Comparison of ENCODE assay signal across 8 cellular contexts in genomic region chr17:11997972-11998233, GRCh38.
DNase-seq lines count a peak whose midpoint lies in the region; TF ChIP-seq lines count a peak whose summit lies in the region.

No MANE protein-coding gene starts in this region.

- H2AFZ ChIP-seq in ACC112 (ENCODE audit: low read length, unreplicated experiment): peak overlapping the region; percentile 99

- H3K4me1 ChIP-seq in ACC112 (ENCODE audit: control insufficient read depth, insufficient read depth, low read length, unreplicated experiment) (no peaks in the 10 kb centered on the region), muscle layer of duodenum (ENCODE audit: control insufficient read depth in 1 of 2, insufficient read depth in 2 of 2, low read length in 2 of 2) (peaks cover 0 to 7% of the 10 kb centered on the region in 2 donors)

- CTCF ChIA-PET in HEK293T (lab: Yijun Ruan, JAX): interaction anchor here (2.2 kb wide), 1 partner anchor 12 kb away, joined by 7 read pairs; no protein-coding TSS in a partner anchor

- H3K79me2 ChIP-seq in ACC112 (ENCODE audit: control insufficient read depth, insufficient read depth, low read length, unreplicated experiment): peaks cover 4% of the 10 kb centered on the region

- H3K4me3 ChIP-seq in ACC112 (ENCODE audit: low read depth, low read length) (peak overlapping the region; percentile 82), HL-60 (replicated peaks; ENCODE audit: insufficient read depth, low read length) (peak overlapping the region; percentile 57), cardiac fibroblast (replicated peaks in 1 of 2; ENCODE audit: low read depth in 2 of 2, low read length in 2 of 2) (peak overlapping the region; percentile 64 to 68), muscle layer of duodenum (ENCODE audit: low read depth in 1 of 2, low read length in 2 of 2) (peak overlapping the region; percentile 75 to 87)

- H3K27ac ChIP-seq in ACC112 (ENCODE audit: low read depth, low read length): peak overlapping the region; percentile 39; the same call in 1 of the 2 replicates
- peak overlapping the region; percentile 64 for H3K27ac ChIP-seq in HL-60 (replicated peaks)
- peak overlapping the region; percentile 77 for H3K27ac ChIP-seq in muscle layer of duodenum (ENCODE audit: low read length)

- DNase-seq in HL-60 (ENCODE audit: low read depth in 1 of 2, low spot score in 1 of 2): no peak
- no peak for DNase-seq in cardiac fibroblast (ENCODE audit: low read depth in 2 of 2)
- no peak for DNase-seq in HEK293T (ENCODE audit: extremely low spot score)
- no peak for DNase-seq in kidney glomerular epithelial cell (lab: John Stamatoyannopoulos, UW)
- no peak for DNase-seq in NCI-H526 (lab: John Stamatoyannopoulos, UW)
- no peak for DNase-seq in NOMO-1 treated with dmso at 0.1 percent for 144 hours (lab: John Stamatoyannopoulos, UW; ENCODE audit: unreplicated experiment)

- TF ChIP-seq CTCF in HL-60 (IDR thresholded peaks at IDR 0.05; ENCODE audit: insufficient read depth, low read length): no peak
- no peak for TF ChIP-seq CTCF in cardiac fibroblast (IDR thresholded peaks at IDR 0.05; ENCODE audit: low read depth, low read length)

- H3K27me3 ChIP-seq in ACC112 (ENCODE audit: insufficient read depth, low read length) (no peaks in the 10 kb centered on the region), HL-60 (ENCODE audit: insufficient read depth, poor library complexity, severe bottlenecking) (no peaks in the 10 kb centered on the region), muscle layer of duodenum (ENCODE audit: low read depth, low read length) (no peaks in the 10 kb centered on the region)

- H3K36me3 ChIP-seq in ACC112 (ENCODE audit: insufficient read depth, low read length): no peaks in the 10 kb centered on the region
- no peaks in the 10 kb centered on the region for H3K36me3 ChIP-seq in muscle layer of duodenum (ENCODE audit: control insufficient read depth in 1 of 2, insufficient read depth in 2 of 2, low read length in 2 of 2)

- no peaks in the 10 kb centered on the region for H3K9me3 ChIP-seq in muscle layer of duodenum (ENCODE audit: control insufficient read depth in 1 of 2, low read length in 2 of 2)

- POLR2A ChIA-PET in HEK293T (lab: Yijun Ruan, JAX): interaction anchor here (0.6 to 4.1 kb wide), 13 partner anchors 10 to 86 kb away, joined by 3 to 88 read pairs (median 8); partner anchors contain the start of gene MAP2K4

TF ChIP-seq in HEK293T, 16 proteins besides CTCF, POLR2A, EP300 and RAD21:
- TF ChIP-seq NFRKB (IDR thresholded peaks at IDR 0.05): no peak
- TF ChIP-seq ZNF384 (IDR thresholded peaks at IDR 0.05): no peak
- no peak for TF ChIP-seq LEF1 (IDR thresholded peaks at IDR 0.05; ENCODE audit: borderline replicate concordance)
- TF ChIP-seq TARDBP (IDR thresholded peaks at IDR 0.05): no peak
- TF ChIP-seq FOXM1 (IDR thresholded peaks at IDR 0.05; ENCODE audit: borderline replicate concordance): no peak
- no peak for TF ChIP-seq HDGF (IDR thresholded peaks at IDR 0.05; ENCODE audit: borderline replicate concordance)
- no peak for TF ChIP-seq SP1 (IDR thresholded peaks at IDR 0.05)
- TF ChIP-seq ELF4 (IDR thresholded peaks at IDR 0.05): no peak
- no peak for TF ChIP-seq SUZ12 (IDR thresholded peaks at IDR 0.05)
- TF ChIP-seq L3MBTL2 (conservative IDR thresholded peaks at IDR 0.05): no peak
- TF ChIP-seq BHLHE40 (IDR thresholded peaks at IDR 0.05; ENCODE audit: borderline replicate concordance): no peak
- TF ChIP-seq PKNOX1 (IDR thresholded peaks at IDR 0.05): no peak
- no peak for TF ChIP-seq ARNT (IDR thresholded peaks at IDR 0.05)
- no peak for TF ChIP-seq CTBP1 (IDR thresholded peaks at IDR 0.05; ENCODE audit: borderline replicate concordance)
- TF ChIP-seq FOXK2 (IDR thresholded peaks at IDR 0.05): no peak
- TF ChIP-seq FOXA1 (IDR thresholded peaks at IDR 0.05): no peak
